ENCODE assay signal across 30 cellular contexts in genomic region chr3:110752307-110752706, GRCh38.
"Had no signal": no experiment of that assay in that cellular context is flagged by ENCODE, and none has a peak within 500 bp of the region (broad histone marks: within the 10 kb centered on the region; RNA-seq: fewer than 3 reads in every experiment).

No MANE protein-coding gene starts in this region.

- H3K4me2 ChIP-seq: hepatocyte, smooth muscle cell had no signal

- H3K4me1 ChIP-seq: breast epithelium, gastrocnemius medialis, prostate gland, upper lobe of right lung had no signal

- H3K4me3 ChIP-seq: breast epithelium, gastrocnemius medialis, hepatocyte, pancreas, prostate gland, smooth muscle cell, upper lobe of right lung had no signal

- H3K36me3 ChIP-seq: breast epithelium, gastrocnemius medialis, pancreas, prostate gland, upper lobe of right lung had no signal

- H2AFZ ChIP-seq: hepatocyte had no signal

- ATAC-seq: activated CD4-positive, alpha-beta T cell treated with anti-CD3 and anti-CD28 coated beads for 36 hours; activated CD8-positive, alpha-beta memory T cell treated with anti-CD3 and anti-CD28 coated beads, Interleukin-2, amount 10 ng/mL, durations not matched to agents 7 days and 5 days; activated CD8-positive, alpha-beta T cell treated with anti-CD3 and anti-CD28 coated beads, Interleukin-2, amount 10 ng/mL, durations not matched to agents 7 days and 5 days; activated naive CD8-positive, alpha-beta T cell treated with anti-CD3 and anti-CD28 coated beads, Interleukin-2, amount 50 U/mL, for 24 hours; gastrocnemius medialis; left colon; naive thymus-derived CD8-positive, alpha-beta T cell; pancreas; sciatic nerve; stimulated activated memory B cell treated with anti-CD40 and anti-IgM and Interleukin-4, amounts not matched to agents 10 μg/mL and 1 μg/mL and 100 μg/mL, for 72 hours; stimulated activated naive CD8-positive, alpha-beta T cell treated with anti-CD3 and anti-CD28 coated beads, Interleukin-15, amount 100 ng/mL, for 72 hours; upper lobe of right lung had no signal

- H3K9me3 ChIP-seq: breast epithelium, gastrocnemius medialis, pancreas, prostate gland, upper lobe of right lung had no signal

- H3K27ac ChIP-seq: breast epithelium, epithelial cell of prostate, gastrocnemius medialis, hepatocyte, pancreas, prostate gland, upper lobe of right lung had no signal

- H3K27me3 ChIP-seq: breast epithelium, gastrocnemius medialis, hepatocyte, pancreas, upper lobe of right lung had no signal

- DNase-seq: activated CD4-positive, alpha-beta T cell treated with anti-CD3 and anti-CD28 coated beads for 36 hours; activated CD4-positive, CD25-positive, alpha-beta regulatory T cell; activated CD8-positive, alpha-beta memory T cell treated with anti-CD3 and anti-CD28 coated beads, Interleukin-2, amount 10 ng/mL, durations not matched to agents 7 days and 5 days; activated CD8-positive, alpha-beta T cell treated with anti-CD3 and anti-CD28 coated beads, Interleukin-2, amount 10 ng/mL, durations not matched to agents 7 days and 5 days; activated naive CD8-positive, alpha-beta T cell treated with anti-CD3 and anti-CD28 coated beads, Interleukin-2, amount 50 U/mL, for 24 hours; activated T-cell treated with anti-CD3 and anti-CD28 coated beads, Interleukin-2, amount 50 U/mL, for 48 hours; amygdala; central memory CD4-positive, alpha-beta T cell; dermis blood vessel endothelial cell; effector CD4-positive, alpha-beta T cell; gastrocnemius medialis; glutamatergic neuron; left colon; naive thymus-derived CD8-positive, alpha-beta T cell; nucleus accumbens; pancreas; retina; stimulated activated CD4-positive, alpha-beta T cell treated with anti-CD3 and anti-CD28 coated beads, Interleukin-1b, Interleukin-23, amount 100 ng/mL, for 48 hours; stimulated activated CD4-positive, alpha-beta T cell treated with anti-CD3 and anti-CD28 coated beads, Interleukin-4, amount 100 ng/mL, for 4 hours; stimulated activated CD8-positive, alpha-beta memory T cell treated with anti-CD3 and anti-CD28 coated beads, Interleukin-4, amount 100 ng/mL, for 48 hours; stimulated activated naive CD8-positive, alpha-beta T cell treated with anti-CD3 and anti-CD28 coated beads, Interleukin-15, amount 100 ng/mL, for 72 hours; substantia nigra; upper lobe of right lung had no signal
